ENCODE assay signal across 1 cellular context in the genomic region with DNA sequence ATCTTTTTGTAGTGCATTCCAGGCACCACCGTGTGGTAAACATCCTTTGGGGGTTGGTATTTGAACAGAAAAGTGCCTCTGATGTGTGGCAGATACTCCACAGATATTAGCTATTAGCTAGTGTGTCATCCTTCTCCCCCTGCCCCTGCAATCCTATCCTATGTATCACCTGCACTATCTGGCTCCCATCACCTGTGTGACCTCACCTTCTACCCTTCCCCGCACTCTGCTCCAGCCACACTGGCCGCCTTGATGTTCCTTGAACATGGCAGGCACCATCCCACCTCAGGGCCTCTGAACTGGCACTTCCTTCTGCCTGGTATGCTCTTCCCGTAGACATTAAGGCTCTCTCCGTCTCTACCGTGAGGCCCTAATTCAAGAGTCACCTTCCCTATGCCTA.
TF ChIP-seq lines count a peak whose summit lies in the region.

No MANE protein-coding gene starts in this region.

TF ChIP-seq in GM12891, 5 proteins besides CTCF, POLR2A, EP300 and RAD21:
- TF ChIP-seq TAF1 (IDR thresholded peaks at IDR 0.05; ENCODE audit: low read depth, low read length) (no peak), PAX5 (IDR thresholded peaks at IDR 0.05; ENCODE audit: insufficient read depth, low read length, severe bottlenecking) (no peak), POLR2AphosphoS5 (IDR thresholded peaks at IDR 0.05; ENCODE audit: low read depth, low read length) (no peak), POU2F2 (IDR thresholded peaks at IDR 0.05; ENCODE audit: low read depth, low read length) (no peak), SPI1 (IDR thresholded peaks at IDR 0.05; ENCODE audit: low read depth, low read length) (no peak)
TF ChIP-seq in GM12891: peak in this region for 0.
